ENCODE assay signal across 1 cellular context in the genomic region with DNA sequence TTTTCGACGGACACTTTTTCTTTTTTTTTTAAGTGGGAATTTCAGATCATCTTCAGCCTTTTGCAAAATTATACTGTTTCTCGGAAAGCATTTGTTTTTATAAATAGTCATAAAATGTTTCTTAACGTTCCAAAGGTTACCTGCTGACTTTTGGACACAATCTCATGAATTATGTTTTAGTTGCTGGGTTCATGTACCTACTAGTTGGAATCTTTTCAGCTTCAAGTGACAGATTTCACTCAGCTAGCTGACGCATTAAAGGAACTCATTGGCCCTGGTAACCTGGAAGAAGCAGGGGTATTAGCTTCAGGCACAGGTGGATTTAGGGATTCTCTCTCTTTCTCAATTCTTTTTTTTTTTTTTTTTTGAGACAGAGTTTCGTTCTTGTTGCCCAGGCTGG.
TF ChIP-seq lines count a peak whose summit lies in the region.

No MANE protein-coding gene starts in this region.

TF ChIP-seq in neural cell, 6 proteins besides CTCF, POLR2A, EP300 and RAD21 (continued from another document):
- no peak for TF ChIP-seq TAF1 (IDR thresholded peaks at IDR 0.05; ENCODE audit: low read depth)
